In genomic region chr11:57648791-57649735, GRCh38 we compare ENCODE assay signal across 8 cellular contexts. TPM values are rescaled to one million over a fixed set of nuclear protein-coding genes. Genes with fewer than 3 reads are reported as not detected.
A peak's percentile ranks its signal among the peaks of the same experiment; 100 is the strongest.
DNase-seq lines count a peak whose midpoint lies in the region; ATAC-seq and TF ChIP-seq lines count a peak whose summit lies in the region.

No MANE protein-coding gene starts in this region.

- ATAC-seq in naive B cell (ENCODE audit: low read depth in 2 of 2) (peak in 1 of 2 donors; percentile 19), HG02938 (IDR thresholded peaks at IDR 0.05; ENCODE audit: unreplicated experiment) (no peak), HG03135 (IDR thresholded peaks at IDR 0.05; ENCODE audit: unreplicated experiment) (no peak), sciatic nerve (no peak)

- H3K36me3 Mint-ChIP-seq in chondrocyte (ENCODE audit: low read depth) (no peaks in the 10 kb centered on the region), naive B cell (peaks cover 0 to 9% of the 10 kb centered on the region in 2 donors)

- DNase-seq in CD1c-positive myeloid dendritic cell (ENCODE audit: extremely low spot score) (peak; percentile 57), NCI-H2227 treated with DMSO at 0.1 percent for 48 hours (lab: John Stamatoyannopoulos, UW) (peak; percentile 20), chondrocyte (ENCODE audit: low spot score) (no peak), naive B cell (no peak), hepatic stellate cell (ENCODE audit: low spot score) (no peak), sciatic nerve (ENCODE audit: low spot score) (no peak)

- intact Hi-C loops in sciatic nerve (cut with DNase I): loop anchor here (10.0 kb wide), 1 partner anchor 314 kb away; the partner anchor contains the start of genes P2RX3 and SSRP1

- no peak for TF ChIP-seq CTCF in chondrocyte (IDR thresholded peaks at IDR 0.05)

- H3K4me3 Mint-ChIP-seq in chondrocyte (ENCODE audit: unreplicated experiment): peak overlapping the region; percentile 56
- peak overlapping the region in 6 of 8 donors; percentile 50 to 77 (median 71) for H3K4me3 Mint-ChIP-seq in naive B cell

- H3K27ac Mint-ChIP-seq in chondrocyte (ENCODE audit: unreplicated experiment) (no peak overlapping the region), naive B cell (peak overlapping the region in 5 of 6 donors; percentile 16 to 91 (median 66))

- H3K9me3 Mint-ChIP-seq in chondrocyte (ENCODE audit: low read depth) (no peaks in the 10 kb centered on the region), naive B cell (peaks cover 0 to 4% (median 0%) of the 10 kb centered on the region in 7 donors)

- H3K27me3 Mint-ChIP-seq in chondrocyte (ENCODE audit: low read depth) (peaks cover 39% of the 10 kb centered on the region), naive B cell (peaks cover 59 to 72% (median 71%) of the 10 kb centered on the region in 3 donors)

- H3K4me1 Mint-ChIP-seq in chondrocyte (ENCODE audit: low read depth) (peaks cover 55% of the 10 kb centered on the region), naive B cell (peaks cover 35 to 69% (median 55%) of the 10 kb centered on the region in 3 donors)

RNA-seq across cellular contexts. Expression of gene YPEL4, which starts 0.6 kb away (rescaled TPM):
- 0.41 TPM in 1 of 3 replicates, not detected in the others for total RNA-seq in chondrocyte
- not detected for polyA plus RNA-seq in naive B cell (ENCODE audit: low read depth in 6 of 6)
- total RNA-seq in sciatic nerve: 2.1 TPM

RNA-seq across cellular contexts. Expression of gene CLP1, which starts 8.5 kb away (rescaled TPM):
- total RNA-seq in chondrocyte (12.2 to 14.9 TPM (median 13.8 TPM) in 3 replicates), sciatic nerve (11.9 TPM)
- polyA plus RNA-seq in naive B cell (ENCODE audit: low read depth in 6 of 6): 10 to 100 TPM; 15.1 to 62.2 (median 19.0) TPM

RNA-seq across cellular contexts. Expression of gene ZDHHC5, which starts 18.9 kb away (rescaled TPM):
- total RNA-seq in chondrocyte (57.4 to 60.3 TPM (median 59.2 TPM) in 3 replicates), sciatic nerve (45.4 TPM)
- polyA plus RNA-seq in naive B cell (ENCODE audit: low read depth in 6 of 6): 10 to 100 TPM in 5 of 6 donors, 1 to 10 TPM in 1; 6.1 to 39.2 (median 28.2) TPM

RNA-seq across cellular contexts. Expression of gene SERPING1, which starts 51.6 kb away (rescaled TPM):
- total RNA-seq in chondrocyte (1.8 to 4.6 TPM (median 4.5 TPM) in 3 replicates), sciatic nerve (701 TPM)
- polyA plus RNA-seq in naive B cell (ENCODE audit: low read depth in 6 of 6): under 1 TPM in 1 of 6 donors, not detected in 5; 0.82 TPM

Comparison
In these comparisons a context has a peak if more than half of its experiments do, and no peak if none do; other contexts are left out.
1. DNase-seq: peak in CD1c-positive myeloid dendritic cell (single experiment) and NCI-H2227 treated with DMSO at 0.1 percent for 48 hours (single experiment); none in chondrocyte (single experiment), naive B cell (single experiment), hepatic stellate cell (single experiment) and sciatic nerve (single experiment).